ENCODE assay signal across 16 cellular contexts in genomic region chr13:23458972-23459371, GRCh38. TPM values are rescaled to one million over a fixed set of nuclear protein-coding genes. Genes with fewer than 3 reads are reported as not detected.
DNase-seq lines count a peak whose midpoint lies in the region; FAIRE-seq and TF ChIP-seq lines count a peak whose summit lies in the region.
"Had no signal": no experiment of that assay in that cellular context is flagged by ENCODE, and none has a peak within 500 bp of the region (broad histone marks: within the 10 kb centered on the region; RNA-seq: fewer than 3 reads in every experiment).

No MANE protein-coding gene starts in this region.

- no peak overlapping the region for H4K5ac ChIP-seq in H1 (ENCODE audit: insufficient read length, low read depth, low read length)

- WGBS in H1 (ENCODE audit: extremely low coverage in 1 of 2, insufficient coverage in 1 of 2, insufficient read length in 1 of 2, insufficient replicate concordance in 2 of 2, low coverage in 1 of 2, low lambda C conversion rate in 2 of 2, missing lambda C conversion rate in 1 of 2), 2 experiments, result 86% methylated on average over 4 of the region's 4 CpGs; no CpG with 5 or more reads in 1 of the 2 experiments

- peaks cover 47% of the 10 kb centered on the region for H3K4me1 Mint-ChIP-seq in nephron progenitor cell
- H3K4me1 Mint-ChIP-seq: CD8-positive, alpha-beta memory T cell had no signal

- H2BK120ac ChIP-seq in H1 (replicated peaks; ENCODE audit: low read depth, low read length), result no peak overlapping the region

- TF ChIP-seq CTCF in H1 (IDR thresholded peaks at IDR 0.05; ENCODE audit: control extremely low read depth in 1 of 3, insufficient read depth in 1 of 3, low read depth in 1 of 3, low read length in 3 of 3), result no peak
- no peak for TF ChIP-seq CTCF in nephron progenitor cell (IDR thresholded peaks at IDR 0.05)

- H3K9ac ChIP-seq in Karpas-422 (ENCODE audit: low read length) (0 out of 2 replicates have a peak overlapping the region, but pooled peaks have one; percentile 46), H1 (replicated peaks in 1 of 4; ENCODE audit: extremely low read depth in 1 of 4, low read depth in 3 of 4, low read length in 3 of 4) (no peak overlapping the region), skeletal muscle tissue (ENCODE audit: low read depth in 1 of 3, low read length in 3 of 3) (no peak overlapping the region)

- H2AK5ac ChIP-seq in H1 (ENCODE audit: low read depth, low read length), result no peak overlapping the region

- no peak overlapping the region for H3K4ac ChIP-seq in H1 (replicated peaks; ENCODE audit: insufficient read length, low read depth, low read length)

- H3K27ac ChIP-seq in Karpas-422 (ENCODE audit: low read length) (peak overlapping the region; percentile 92), H1 (ENCODE audit: low read depth, low read length) (no peak overlapping the region), skeletal muscle tissue (ENCODE audit: low read depth, low read length) (peak overlapping the region; percentile 34)
- H3K27ac ChIP-seq: A549 had no signal

- peaks cover 82% of the 10 kb centered on the region for H3K4me1 ChIP-seq in Karpas-422 (ENCODE audit: low read length)
- no peaks in the 10 kb centered on the region; a peak in 1 of 7 replicates for H3K4me1 ChIP-seq in H1 (replicated peaks in 1 of 4; ENCODE audit: control insufficient read depth in 3 of 4, insufficient read depth in 4 of 4, low read length in 3 of 4)
- peaks cover 7 to 37% (median 28%) of the 10 kb centered on the region in 3 donors for H3K4me1 ChIP-seq in skeletal muscle tissue (ENCODE audit: control insufficient read depth in 3 of 3, insufficient read depth in 3 of 3, low read length in 3 of 3)
- H3K4me1 ChIP-seq: A549, Caco-2, HAP-1 had no signal

- POLR2A ChIA-PET in H1 (lab: Charles Lee; ENCODE audit: partially characterized antibody), result no interaction called here

- H2BK20ac ChIP-seq in H1 (ENCODE audit: low read length), result no peak overlapping the region

- DNase-seq in Karpas-422 (no peak), H1 (ENCODE audit: low read depth in 1 of 2, low spot score in 2 of 2) (no peak), nephron progenitor cell (no peak), NCI-H2171 treated with DMSO at 0.1 percent for 48 hours (lab: John Stamatoyannopoulos, UW) (no peak), T-helper 1 cell (no peak), NCI-H510A treated with DMSO at 0.1 percent for 48 hours (lab: John Stamatoyannopoulos, UW) (no peak)
- DNase-seq: Caco-2; CD8-positive, alpha-beta memory T cell; DND-41; GDM1; IMR-90 had no signal

- H3K14ac ChIP-seq in H1 (ENCODE audit: insufficient read length), result no peak overlapping the region

- no peaks in the 10 kb centered on the region for H3K9me2 ChIP-seq in Karpas-422 (replicated peaks; ENCODE audit: insufficient read depth, low read length)

- H4K91ac ChIP-seq in H1 (replicated peaks; ENCODE audit: insufficient read length, low read length), result no peak overlapping the region

- H3K36me3 Mint-ChIP-seq in nephron progenitor cell (ENCODE audit: low read depth), result peaks cover 8% of the 10 kb centered on the region
- H3K36me3 Mint-ChIP-seq: CD8-positive, alpha-beta memory T cell had no signal

- H3K9me3 ChIP-seq in Karpas-422 (ENCODE audit: low read length) (no peaks in the 10 kb centered on the region), H1 (ENCODE audit: insufficient read depth in 2 of 2, low read depth in 1 of 2, low read length in 1 of 2) (no peaks in the 10 kb centered on the region), skeletal muscle tissue (ENCODE audit: control insufficient read depth in 3 of 3, low read length in 3 of 3) (no peaks in the 10 kb centered on the region)
- H3K9me3 ChIP-seq: A549, Caco-2 had no signal

- no peak overlapping the region for H2BK12ac ChIP-seq in H1 (ENCODE audit: low read depth, low read length)

- H3K36me3 ChIP-seq in Karpas-422 (ENCODE audit: insufficient read depth, low read length) (no peaks in the 10 kb centered on the region), H1 (ENCODE audit: control insufficient read depth in 2 of 4, insufficient read depth in 4 of 4, low read length in 3 of 4) (no peaks in the 10 kb centered on the region), skeletal muscle tissue (ENCODE audit: control insufficient read depth in 3 of 3, insufficient read depth in 3 of 3, low read length in 3 of 3) (no peaks in the 10 kb centered on the region)
- H3K36me3 ChIP-seq: HAP-1 had no signal

- H3K4me3 ChIP-seq in Karpas-422 (ENCODE audit: low read length), result no peak overlapping the region
- H3K4me3 ChIP-seq in H1 (ENCODE audit: extremely low read depth in 1 of 4, insufficient read depth in 2 of 4, low read depth in 3 of 4, low read length in 4 of 4), result no peak overlapping the region
- no peak overlapping the region for H3K4me3 ChIP-seq in skeletal muscle tissue (ENCODE audit: low read length in 3 of 3)
- H3K4me3 ChIP-seq: A549, GM23338, HAP-1 had no signal

- no peak overlapping the region for H4K8ac ChIP-seq in H1 (ENCODE audit: extremely low read depth, insufficient read depth, low read length)

- TF ChIP-seq EP300 in H1 (IDR thresholded peaks at IDR 0.05; ENCODE audit: borderline replicate concordance in 1 of 2, low read depth in 2 of 2, low read length in 2 of 2), result no peak

- H3K23ac ChIP-seq in H1 (ENCODE audit: insufficient read length), result no peak overlapping the region

- H2AFZ ChIP-seq in Karpas-422 (ENCODE audit: low read length), result no peak overlapping the region
- no peak overlapping the region for H2AFZ ChIP-seq in H1 (ENCODE audit: low read length)

- TF ChIP-seq POLR2A in H1 (IDR thresholded peaks at IDR 0.05; ENCODE audit: control extremely low read depth in 1 of 2, low read depth in 2 of 2, low read length in 2 of 2), result no peak

- H3K4me2 ChIP-seq in Karpas-422 (ENCODE audit: low read depth, low read length, poor library complexity, severe bottlenecking) (peak overlapping the region; percentile 42), H1 (ENCODE audit: insufficient read depth in 1 of 2, low read depth in 2 of 2, low read length in 2 of 2) (no peak overlapping the region)
- H3K4me2 ChIP-seq: A549, GM23338 had no signal

- no peak for TF ChIP-seq RAD21 in H1 (IDR thresholded peaks at IDR 0.05 in 1 of 2, conservative IDR thresholded peaks at IDR 0.05 in 1 of 2; ENCODE audit: low read depth in 2 of 2, low read length in 2 of 2)

- H3K23me2 ChIP-seq in H1 (ENCODE audit: low read depth, low read length), result no peaks in the 10 kb centered on the region

- peaks cover 2% of the 10 kb centered on the region for H3K27me3 Mint-ChIP-seq in nephron progenitor cell (ENCODE audit: low read depth, poor library complexity)

- no peak overlapping the region for H3K4me3 Mint-ChIP-seq in nephron progenitor cell
- H3K4me3 Mint-ChIP-seq: CD8-positive, alpha-beta memory T cell; GM23338 had no signal

- no peak overlapping the region for H3K18ac ChIP-seq in H1 (ENCODE audit: extremely low read depth, low read length)

- peak overlapping the region; percentile 77 for H3K27ac Mint-ChIP-seq in nephron progenitor cell
- H3K27ac Mint-ChIP-seq: GM23338 had no signal

- peaks cover 7% of the 10 kb centered on the region for H3K9me3 Mint-ChIP-seq in nephron progenitor cell
- H3K9me3 Mint-ChIP-seq: CD8-positive, alpha-beta memory T cell; GM23338 had no signal

- no peak for FAIRE-seq in H1 (lab: Jason Lieb, UNC)
- FAIRE-seq: A549, GM12892 had no signal

- CTCF ChIA-PET in H1 (lab: Charles Lee; ENCODE audit: partially characterized antibody), result interaction anchor here (0.6 to 1.8 kb wide), 4 partner anchors 32 to 414 kb away, joined by 3 to 5 read pairs (median 3); no protein-coding TSS in a partner anchor

- H3K27me3 ChIP-seq in Karpas-422 (ENCODE audit: low read length) (no peaks in the 10 kb centered on the region), H1 (replicated peaks in 1 of 4; ENCODE audit: control insufficient read depth in 3 of 4, extremely low read depth in 1 of 4, insufficient read depth in 3 of 4, low read length in 3 of 4) (no peaks in the 10 kb centered on the region; a peak in 2 of 7 replicates), skeletal muscle tissue (ENCODE audit: control insufficient read depth in 3 of 3, insufficient read depth in 3 of 3, low read length in 3 of 3) (no peaks in the 10 kb centered on the region)

- peak overlapping the region; percentile 13; the same call in 1 of the 2 replicates for H2BK15ac ChIP-seq in H1 (ENCODE audit: low read length)

- H4K20me1 ChIP-seq in Karpas-422 (ENCODE audit: insufficient read depth, low read depth, low read length), result no peaks in the 10 kb centered on the region
- H4K20me1 ChIP-seq in H1 (replicated peaks in 1 of 2; ENCODE audit: control insufficient read depth in 1 of 2, insufficient read depth in 2 of 2, low read length in 2 of 2), result no peaks in the 10 kb centered on the region

- no peaks in the 10 kb centered on the region for H3K79me1 ChIP-seq in H1 (ENCODE audit: low read depth, low read length)

- no peaks in the 10 kb centered on the region for H3K79me2 ChIP-seq in Karpas-422 (ENCODE audit: low read length)
- no peaks in the 10 kb centered on the region for H3K79me2 ChIP-seq in H1 (ENCODE audit: control insufficient read depth in 1 of 2, insufficient read depth in 2 of 2, low read length in 2 of 2)

- no peak overlapping the region for H3K56ac ChIP-seq in H1 (replicated peaks; ENCODE audit: insufficient read length, low read depth, low read length)

- H2BK5ac ChIP-seq in H1 (ENCODE audit: low read depth, low read length), result no peak overlapping the region

TF ChIP-seq in H1, 55 proteins besides CTCF, POLR2A, EP300 and RAD21 (continues in another document):
- TF ChIP-seq ZNF274 (IDR thresholded peaks at IDR 0.05; ENCODE audit: borderline replicate concordance, extremely low read depth, low read length), result no peak
- TF ChIP-seq, protein P1, sequence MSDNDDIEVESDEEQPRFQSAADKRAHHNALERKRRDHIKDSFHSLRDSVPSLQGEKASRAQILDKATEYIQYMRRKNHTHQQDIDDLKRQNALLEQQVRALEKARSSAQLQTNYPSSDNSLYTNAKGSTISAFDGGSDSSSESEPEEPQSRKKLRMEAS (IDR thresholded peaks at IDR 0.05), result no peak
- TF ChIP-seq, protein P2, sequence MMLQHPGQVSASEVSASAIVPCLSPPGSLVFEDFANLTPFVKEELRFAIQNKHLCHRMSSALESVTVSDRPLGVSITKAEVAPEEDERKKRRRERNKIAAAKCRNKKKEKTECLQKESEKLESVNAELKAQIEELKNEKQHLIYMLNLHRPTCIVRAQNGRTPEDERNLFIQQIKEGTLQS (IDR thresholded peaks at IDR 0.05; ENCODE audit: insufficient read depth, low read depth, low read length), result no peak

RNA-seq across cellular contexts. Expression of gene SACS, which starts 25.5 kb away (rescaled TPM):
- total RNA-seq in Karpas-422 (2014; rRNA removed; shearing (Covaris generic); ENCODE audit: low replicate concordance), result 32.7 and 37.5 TPM in 2 replicates
- 51.3 and 54.2 TPM in 2 replicates for total RNA-seq in H1 (2021; fragmentation: NEBNext Ultra II Directional; extraction: Animal tissue kit (Norgen Biotek cat#: 25700))
- polyA plus RNA-seq in H1 (2011; rRNA removed), result 11.0 and 17.4 TPM in 2 replicates
- polyA plus RNA-seq in H1 (2011; cell fraction: cytosol; rRNA removed), result 14.2 TPM
- polyA plus RNA-seq in H1 (2011; cell fraction: nucleus; rRNA removed), result 54.3 TPM
- 9.6 to 23.4 TPM (median 16.3 TPM) in 4 replicates for polyA plus RNA-seq in H1 (2012, experiment 1 of 2)
- 1.5 TPM for polyA plus RNA-seq in H1 (2012, experiment 2 of 2)
- 23.0 TPM for polyA plus RNA-seq in H1 (2013, experiment 1 of 2)
- 18.6 TPM for polyA plus RNA-seq in H1 (2013, experiment 2 of 2)
- 171 and 240 TPM in 2 replicates for polyA minus RNA-seq in H1 (2011; rRNA and poly(A)+ RNA removed)
- 50.0 TPM for polyA minus RNA-seq in H1 (2011; cell fraction: cytosol; rRNA and poly(A)+ RNA removed)
- polyA minus RNA-seq in H1 (2011; cell fraction: nucleus; rRNA and poly(A)+ RNA removed), result 177 TPM
- total RNA-seq in skeletal muscle tissue, result 102 TPM
